In genomic region chr16:4828567-4829320, GRCh38 we compare ENCODE assay signal across 19 cellular contexts. TPM values are rescaled to one million over a fixed set of nuclear protein-coding genes. Genes with fewer than 3 reads are reported as not detected.
A peak's percentile ranks its signal among the peaks of the same experiment; 100 is the strongest.
DNase-seq lines count a peak whose midpoint lies in the region; ATAC-seq and TF ChIP-seq lines count a peak whose summit lies in the region.
"Had no signal": no experiment of that assay in that cellular context is flagged by ENCODE, and none has a peak within 500 bp of the region (broad histone marks: within the 10 kb centered on the region; RNA-seq: fewer than 3 reads in every experiment).

No MANE protein-coding gene starts in this region.

- H3K27ac ChIP-seq in heart left ventricle (peak overlapping the region; percentile 32 to 94 (median 84)), transverse colon (peak overlapping the region; percentile 73 to 79 (median 76)), substantia nigra (ENCODE audit: low read depth, low read length, poor library complexity, severe bottlenecking) (no peak overlapping the region)

- no peak for TF ChIP-seq CTCF in LNCaP clone FGC (IDR thresholded peaks at IDR 0.05; ENCODE audit: control insufficient read depth, extremely low read depth, insufficient read depth)
- no peak for TF ChIP-seq CTCF in heart left ventricle (IDR thresholded peaks at IDR 0.05)
- TF ChIP-seq CTCF in transverse colon (IDR thresholded peaks at IDR 0.05): no peak

- TF ChIP-seq EP300 in transverse colon (IDR thresholded peaks at IDR 0.05; ENCODE audit: low read depth): no peak

- H3K36me3 ChIP-seq in heart left ventricle: peaks cover 7 to 100% (median 94%) of the 10 kb centered on the region in 9 donors
- H3K36me3 ChIP-seq in transverse colon: peaks cover 0 to 63% (median 27%) of the 10 kb centered on the region in 4 donors

- H3K4me1 ChIP-seq in heart left ventricle: peaks cover 0 to 85% (median 31%) of the 10 kb centered on the region in 12 donors
- peaks cover 2 to 54% (median 25%) of the 10 kb centered on the region in 4 donors for H3K4me1 ChIP-seq in transverse colon

- 55 to 65% (median 58%) methylated on average over 11 of the region's 11 CpGs for WGBS in heart left ventricle, 4 donors
- WGBS in transverse colon (ENCODE audit: low coverage in 1 of 2), 2 donors: 48 to 67% methylated on average over 5 to 11 of the region's 11 CpGs

- TF ChIP-seq POLR2A in heart left ventricle (IDR thresholded peaks at IDR 0.05) (no peak), transverse colon (IDR thresholded peaks at IDR 0.05) (no peak)

- H3K4me3 ChIP-seq in LNCaP clone FGC (ENCODE audit: low read depth, low read length) (no peak overlapping the region), heart left ventricle (no peak overlapping the region), transverse colon (no peak overlapping the region)

- intact Hi-C loops in heart left ventricle (cut with DNase I): no loop called here
- intact Hi-C loops in transverse colon (cut with DNase I; ENCODE audit: low total_unique reads): no loop called here

- ATAC-seq in heart left ventricle: peak; percentile 62 to 80 (median 66)

- DNase-seq in LNCaP clone FGC (ENCODE audit: low read depth): peak; percentile 61
- peak in 4 of 5 donors; percentile 58 to 79 (median 68) for DNase-seq in heart left ventricle
- peak; percentile 61 for DNase-seq in myocyte (ENCODE audit: low read depth)
- DNase-seq in transverse colon: peak; percentile 49
- no peak for DNase-seq in NCI-H2081 treated with DMSO at 0.1 percent for 48 hours (lab: John Stamatoyannopoulos, UW)
- no peak for DNase-seq in NCI-H446 (lab: John Stamatoyannopoulos, UW)
- no peak for DNase-seq in substantia nigra (lab: John Stamatoyannopoulos, UW)
- DNase-seq: ACHN; CD4-positive, alpha-beta memory T cell; DMS79; GDM1; GOT3; MV-4-11; NCI-H1436; NCI-H2081; NCI-H226; NCI-H69 had no signal

- H3K27me3 ChIP-seq in heart left ventricle (no peaks in the 10 kb centered on the region), transverse colon (no peaks in the 10 kb centered on the region)

- H3K9me3 ChIP-seq in heart left ventricle (no peaks in the 10 kb centered on the region), transverse colon (no peaks in the 10 kb centered on the region)

- in situ Hi-C loops in transverse colon (cut with MboI; ENCODE audit: low pct_ligation_motif_present in 1 of 4, low pct_unique_long_range_greater_than_20kb in 1 of 4, low sequenced_read_pairs in 3 of 4): no loop called here

RNA-seq across cellular contexts. Expression of gene GLYR1, which starts 18.3 kb away (rescaled TPM):
- 10 to 100 TPM; 54.3 to 96.6 (median 75.8) TPM for total RNA-seq in heart left ventricle
- 10 to 100 TPM; 51.3 to 67.2 TPM for polyA plus RNA-seq in heart left ventricle
- total RNA-seq in myocyte: 39.7 and 56.3 TPM in 2 replicates
- polyA plus RNA-seq in myocyte (2012): 41.8 TPM
- total RNA-seq in transverse colon: 10 to 100 TPM; 50.2 to 88.4 (median 74.0) TPM

RNA-seq across cellular contexts. Expression of gene UBN1, which starts 18.5 kb away (rescaled TPM):
- 10 to 100 TPM; 25.0 to 77.9 (median 32.7) TPM for total RNA-seq in heart left ventricle
- polyA plus RNA-seq in heart left ventricle: 10 to 100 TPM; 20.3 to 34.2 TPM
- total RNA-seq in myocyte: 35.4 and 52.2 TPM in 2 replicates
- polyA plus RNA-seq in myocyte (2012): 22.6 TPM
- 10 to 100 TPM; 33.6 to 60.2 (median 53.0) TPM for total RNA-seq in transverse colon

RNA-seq across cellular contexts. Expression of gene ROGDI, which starts 26.3 kb away (rescaled TPM):
- total RNA-seq in heart left ventricle (100 to 1,000 TPM in 4 of 9 donors, 10 to 100 TPM in 5; 58.4 to 167 (median 95.0) TPM), myocyte (21.1 and 46.6 TPM in 2 replicates), transverse colon (10 to 100 TPM; 28.1 to 75.2 (median 43.7) TPM)
- polyA plus RNA-seq in heart left ventricle: 100 to 1,000 TPM in 1 of 2 donors, 10 to 100 TPM in 1; 43.4 to 134 TPM
- polyA plus RNA-seq in myocyte (2012): 32.4 TPM

RNA-seq across cellular contexts. Expression of gene SMIM22, which starts 33.6 kb away (rescaled TPM):
- not detected for total RNA-seq in heart left ventricle
- polyA plus RNA-seq in heart left ventricle: not detected
- not detected in 2 replicates for total RNA-seq in myocyte
- 0.14 TPM for polyA plus RNA-seq in myocyte (2012)
- total RNA-seq in transverse colon: 100 to 1,000 TPM in 3 of 4 donors, 10 to 100 TPM in 1; 88.0 to 450 (median 252) TPM
- total RNA-seq: CD4-positive, alpha-beta memory T cell; HT1080 had no signal
- polyA plus RNA-seq: CD4-positive, alpha-beta memory T cell; IgD-negative memory B cell had no signal

RNA-seq across cellular contexts. Expression of gene SEPTIN12, which starts 40.6 kb away (rescaled TPM):
- total RNA-seq in heart left ventricle (under 1 TPM in 1 of 9 donors, not detected in 8; 0.32 TPM), myocyte (not detected in 2 replicates), transverse colon (not detected)
- polyA plus RNA-seq in heart left ventricle: not detected
- polyA plus RNA-seq in myocyte (2012): not detected
- total RNA-seq: CD4-positive, alpha-beta memory T cell; HT1080 had no signal
- polyA plus RNA-seq: CD4-positive, alpha-beta memory T cell; IgD-negative memory B cell had no signal

Comparison
In these comparisons a context has a peak if more than half of its experiments do, and no peak if none do; other contexts are left out.
1. DNase-seq: peak in LNCaP clone FGC (single experiment), heart left ventricle (4 of 5), myocyte (single experiment) and transverse colon (single experiment); none in NCI-H2081 treated with DMSO at 0.1 percent for 48 hours (single experiment), NCI-H446 (0 of 2) and substantia nigra (0 of 49).